Comparison of ENCODE assay signal across 27 cellular contexts in the genomic region with DNA sequence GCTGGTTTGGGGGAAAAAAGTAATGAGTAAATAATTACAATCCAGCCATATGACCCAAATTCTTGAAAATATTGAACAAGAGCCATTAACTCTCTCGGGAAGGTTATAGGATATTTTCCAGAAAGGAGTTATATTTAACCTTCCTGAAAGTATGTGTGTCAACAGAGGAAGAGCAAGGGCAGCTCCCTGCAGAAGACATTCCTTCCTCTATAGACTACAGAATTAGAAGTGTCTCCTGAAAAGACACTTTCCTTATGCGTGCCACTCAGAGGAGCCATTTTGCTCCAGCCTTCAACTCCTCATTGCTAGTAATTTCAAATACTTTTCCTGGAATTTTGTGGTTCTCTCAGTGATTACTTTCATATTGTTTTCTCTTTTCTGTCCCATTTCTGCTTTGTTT.
"Had no signal": no experiment of that assay in that cellular context is flagged by ENCODE, and none has a peak within 500 bp of the region (broad histone marks: within the 10 kb centered on the region; RNA-seq: fewer than 3 reads in every experiment).

No MANE protein-coding gene starts in this region.

- H3K79me2 ChIP-seq: parathyroid adenoma had no signal

- H3K9me3 Mint-ChIP-seq: activated naive CD4-positive, alpha-beta T cell treated with anti-CD3 and anti-CD28 coated beads, Interleukin-2, amount 50 U/mL, for 72 hours; endodermal cell; neural crest cell; stimulated activated memory B cell treated with anti-CD40 and anti-IgM and Interleukin-4, amounts not matched to agents 10 μg/mL and 1 μg/mL and 100 μg/mL, for 72 hours had no signal

- H2AFZ ChIP-seq: parathyroid adenoma had no signal

- H3K4me3 ChIP-seq: body of pancreas, sigmoid colon, smooth muscle cell, stomach, suprapubic skin, transverse colon had no signal

- ATAC-seq: activated CD4-positive, alpha-beta T cell treated with anti-CD3 and anti-CD28 coated beads for 36 hours; activated CD8-positive, alpha-beta memory T cell treated with anti-CD3 and anti-CD28 coated beads, Interleukin-2, amount 10 ng/mL, durations not matched to agents 7 days and 5 days; activated CD8-positive, alpha-beta T cell treated with anti-CD3 and anti-CD28 coated beads, Interleukin-2, amount 10 ng/mL, durations not matched to agents 7 days and 5 days; activated naive CD4-positive, alpha-beta T cell treated with anti-CD3 and anti-CD28 coated beads, Interleukin-2, amount 50 U/mL, for 72 hours; body of pancreas; esophagus mucosa; foreskin keratinocyte; naive thymus-derived CD4-positive, alpha-beta T cell; stimulated activated memory B cell treated with anti-CD40 and anti-IgM and Interleukin-4, amounts not matched to agents 10 μg/mL and 1 μg/mL and 100 μg/mL, for 72 hours had no signal

- H3K9me3 ChIP-seq: body of pancreas, sigmoid colon, stomach, suprapubic skin, transverse colon had no signal

- H3K4me1 Mint-ChIP-seq: activated CD4-positive, alpha-beta T cell treated with anti-CD3 and anti-CD28 coated beads for 36 hours; activated CD8-positive, alpha-beta memory T cell treated with anti-CD3 and anti-CD28 coated beads, Interleukin-2, amount 10 ng/mL, durations not matched to agents 7 days and 5 days; endodermal cell; naive thymus-derived CD4-positive, alpha-beta T cell; stimulated activated memory B cell treated with anti-CD40 and anti-IgM and Interleukin-4, amounts not matched to agents 10 μg/mL and 1 μg/mL and 100 μg/mL, for 72 hours had no signal

- H3K27me3 ChIP-seq: body of pancreas, foreskin keratinocyte, sigmoid colon, stomach, suprapubic skin, transverse colon had no signal

- H3K36me3 Mint-ChIP-seq: activated CD8-positive, alpha-beta memory T cell treated with anti-CD3 and anti-CD28 coated beads, Interleukin-2, amount 10 ng/mL, durations not matched to agents 7 days and 5 days; activated naive CD4-positive, alpha-beta T cell treated with anti-CD3 and anti-CD28 coated beads, Interleukin-2, amount 50 U/mL, for 72 hours; naive thymus-derived CD4-positive, alpha-beta T cell; stimulated activated memory B cell treated with anti-CD40 and anti-IgM and Interleukin-4, amounts not matched to agents 10 μg/mL and 1 μg/mL and 100 μg/mL, for 72 hours had no signal

- H3K27ac ChIP-seq: body of pancreas, foreskin keratinocyte, parathyroid adenoma, stomach, suprapubic skin, transverse colon had no signal

- H3K4me3 Mint-ChIP-seq: activated CD4-positive, alpha-beta T cell treated with anti-CD3 and anti-CD28 coated beads for 36 hours; activated CD8-positive, alpha-beta memory T cell treated with anti-CD3 and anti-CD28 coated beads, Interleukin-2, amount 10 ng/mL, durations not matched to agents 7 days and 5 days; activated CD8-positive, alpha-beta T cell treated with anti-CD3 and anti-CD28 coated beads, Interleukin-2, amount 10 ng/mL, durations not matched to agents 7 days and 5 days; endodermal cell; naive thymus-derived CD4-positive, alpha-beta T cell; neural crest cell; stimulated activated memory B cell treated with anti-CD40 and anti-IgM and Interleukin-4, amounts not matched to agents 10 μg/mL and 1 μg/mL and 100 μg/mL, for 72 hours had no signal

- H3K36me3 ChIP-seq: sigmoid colon, stomach, suprapubic skin, transverse colon had no signal

- DNase-seq: activated CD4-positive, alpha-beta T cell treated with anti-CD3 and anti-CD28 coated beads for 36 hours; activated CD4-positive, CD25-positive, alpha-beta regulatory T cell; activated CD8-positive, alpha-beta memory T cell treated with anti-CD3 and anti-CD28 coated beads, Interleukin-2, amount 10 ng/mL, durations not matched to agents 7 days and 5 days; activated CD8-positive, alpha-beta T cell treated with anti-CD3 and anti-CD28 coated beads, Interleukin-2, amount 10 ng/mL, durations not matched to agents 7 days and 5 days; activated naive CD4-positive, alpha-beta T cell; activated T-cell treated with anti-CD3 and anti-CD28 coated beads, Interleukin-2, amount 50 U/mL, for 48 hours; aorta; body of pancreas; endodermal cell; foreskin keratinocyte; mammary epithelial cell; midbrain; naive thymus-derived CD4-positive, alpha-beta T cell; nucleus accumbens; sigmoid colon; stimulated activated CD4-positive, alpha-beta T cell treated with anti-CD3 and anti-CD28 coated beads, Interleukin-1b, Interleukin-23, amount 100 ng/mL, for 48 hours; stimulated activated CD4-positive, alpha-beta T cell treated with anti-CD3 and anti-CD28 coated beads, Interleukin-4, amount 100 ng/mL, for 4 hours; stimulated activated CD8-positive, alpha-beta memory T cell treated with anti-CD3 and anti-CD28 coated beads, Interleukin-4, amount 100 ng/mL, for 48 hours; stomach; transverse colon had no signal

- H3K27me3 Mint-ChIP-seq: activated CD4-positive, alpha-beta T cell treated with anti-CD3 and anti-CD28 coated beads for 36 hours; activated CD8-positive, alpha-beta memory T cell treated with anti-CD3 and anti-CD28 coated beads, Interleukin-2, amount 10 ng/mL, durations not matched to agents 7 days and 5 days; naive thymus-derived CD4-positive, alpha-beta T cell; stimulated activated memory B cell treated with anti-CD40 and anti-IgM and Interleukin-4, amounts not matched to agents 10 μg/mL and 1 μg/mL and 100 μg/mL, for 72 hours had no signal

- H3K27ac Mint-ChIP-seq: activated CD4-positive, alpha-beta T cell treated with anti-CD3 and anti-CD28 coated beads for 36 hours; activated CD8-positive, alpha-beta memory T cell treated with anti-CD3 and anti-CD28 coated beads, Interleukin-2, amount 10 ng/mL, durations not matched to agents 7 days and 5 days; activated CD8-positive, alpha-beta T cell treated with anti-CD3 and anti-CD28 coated beads, Interleukin-2, amount 10 ng/mL, durations not matched to agents 7 days and 5 days; activated naive CD4-positive, alpha-beta T cell treated with anti-CD3 and anti-CD28 coated beads, Interleukin-2, amount 50 U/mL, for 72 hours; endodermal cell; naive thymus-derived CD4-positive, alpha-beta T cell; stimulated activated memory B cell treated with anti-CD40 and anti-IgM and Interleukin-4, amounts not matched to agents 10 μg/mL and 1 μg/mL and 100 μg/mL, for 72 hours had no signal

- H3K4me2 ChIP-seq: smooth muscle cell had no signal

- H3K4me1 ChIP-seq: body of pancreas, foreskin keratinocyte, parathyroid adenoma, suprapubic skin had no signal
